2 cellular contexts compared by ENCODE assay signal in genomic region chr6:110645685-110646418, GRCh38.
TF ChIP-seq lines count a peak whose summit lies in the region.

No MANE protein-coding gene starts in this region.

TF ChIP-seq in HepG2, 621 proteins besides CTCF, POLR2A, EP300 and RAD21 (continued from another document):
- TF ChIP-seq ZNF766 (CRISPR knock-in tag; IDR thresholded peaks at IDR 0.05; ENCODE audit: borderline replicate concordance) = no peak
- peak; percentile 62 for TF ChIP-seq AGO2 (optimal IDR thresholded peaks at IDR 0.05; ENCODE audit: low read depth, low read length)
- TF ChIP-seq ZBTB40 (IDR thresholded peaks at IDR 0.05) = no peak
- TF ChIP-seq ZBTB40 (CRISPR knock-in tag; IDR thresholded peaks at IDR 0.05) = no peak
TF ChIP-seq in HepG2: peak in this region for 2.

TF ChIP-seq in IMR-90, 13 proteins besides CTCF, POLR2A, EP300 and RAD21:
- no peak for TF ChIP-seq USF2 (IDR thresholded peaks at IDR 0.05; ENCODE audit: low read depth, low read length)
- TF ChIP-seq MAFK (IDR thresholded peaks at IDR 0.05; ENCODE audit: low read depth, low read length) = no peak
- no peak for TF ChIP-seq FOS (IDR thresholded peaks at IDR 0.05; ENCODE audit: low read depth, low read length)
- no peak for TF ChIP-seq RFX5 (IDR thresholded peaks at IDR 0.05; ENCODE audit: low read depth, low read length)
- TF ChIP-seq CHD1 (IDR thresholded peaks at IDR 0.05; ENCODE audit: low read depth, low read length) = no peak
- TF ChIP-seq NFE2L2 (IDR thresholded peaks at IDR 0.05; ENCODE audit: low read depth, low read length) = no peak
- TF ChIP-seq MAZ (IDR thresholded peaks at IDR 0.05; ENCODE audit: borderline replicate concordance, low read depth, low read length) = no peak
- no peak for TF ChIP-seq CEBPB (IDR thresholded peaks at IDR 0.05; ENCODE audit: low read depth, low read length)
- no peak for TF ChIP-seq SMC3 (IDR thresholded peaks at IDR 0.05; ENCODE audit: low read depth, low read length)
- TF ChIP-seq BHLHE40 (IDR thresholded peaks at IDR 0.05; ENCODE audit: low read depth, low read length) = no peak
- TF ChIP-seq ELK1 (IDR thresholded peaks at IDR 0.05; ENCODE audit: borderline replicate concordance, low read depth, low read length) = no peak
- no peak for TF ChIP-seq MXI1 (IDR thresholded peaks at IDR 0.05; ENCODE audit: borderline replicate concordance, low read depth, low read length)
- TF ChIP-seq RCOR1 (IDR thresholded peaks at IDR 0.05; ENCODE audit: insufficient replicate concordance, low read length) = no peak
TF ChIP-seq in IMR-90: peak in this region for 0.
